ENCODE assay signal across 11 cellular contexts in the genomic region with DNA sequence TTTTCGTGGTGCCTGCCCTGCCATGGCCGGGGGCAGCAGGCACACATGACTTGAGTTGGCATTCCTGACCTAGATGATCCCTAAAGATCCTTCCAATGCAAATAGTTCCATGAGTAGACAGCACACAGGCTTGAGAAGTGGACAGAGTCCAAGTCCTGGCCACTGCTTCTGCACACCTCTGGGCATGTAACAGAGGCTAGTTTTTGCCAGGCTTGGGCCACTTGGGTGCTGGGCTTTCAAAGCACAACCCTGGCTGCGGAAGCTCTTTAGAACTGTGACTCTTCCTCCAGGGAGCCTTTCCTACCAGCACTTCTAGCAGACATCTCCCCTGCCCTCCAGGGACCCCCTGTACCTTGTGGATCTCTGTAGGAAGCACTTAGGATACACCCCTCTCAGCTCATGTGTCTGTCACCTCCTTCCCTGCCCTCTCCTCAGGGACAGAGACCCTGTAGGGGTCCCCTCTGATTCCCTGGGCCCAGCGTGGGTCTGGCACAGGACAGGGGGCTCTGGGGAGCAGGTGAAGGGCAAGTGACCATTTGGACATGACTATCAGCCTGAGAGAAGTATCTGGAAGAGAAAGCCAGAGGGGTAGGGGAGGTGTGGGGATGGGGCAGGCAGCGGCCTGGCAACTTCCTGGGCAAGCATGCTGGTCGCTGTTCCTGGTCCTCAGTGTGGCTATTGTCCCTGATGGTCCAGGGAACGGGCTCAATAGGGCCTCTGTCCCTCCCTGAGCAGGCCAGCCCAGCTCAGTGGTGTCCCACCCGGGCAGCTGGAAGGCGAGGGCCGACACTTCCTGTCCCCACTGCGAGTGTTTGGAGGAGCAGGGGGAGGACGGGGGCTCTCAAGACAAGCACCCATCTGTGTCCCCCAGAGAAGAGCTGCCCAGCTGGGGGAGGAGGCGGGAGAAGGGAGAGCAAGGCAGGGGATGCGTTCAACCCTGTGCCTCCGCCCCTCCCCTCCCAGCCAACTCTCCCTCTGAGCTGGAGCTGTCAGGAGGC. TPM values are rescaled to one million over a fixed set of nuclear protein-coding genes. Genes with fewer than 3 reads are reported as not detected.
DNase-seq lines count a peak whose midpoint lies in the region; ATAC-seq and TF ChIP-seq lines count a peak whose summit lies in the region.
"Had no signal": no experiment of that assay in that cellular context is flagged by ENCODE, and none has a peak within 500 bp of the region (broad histone marks: within the 10 kb centered on the region; RNA-seq: fewer than 3 reads in every experiment).

No MANE protein-coding gene starts in this region.

- H3K4me1 Mint-ChIP-seq in activated CD8-positive, alpha-beta T cell treated with anti-CD3 and anti-CD28 coated beads, Interleukin-2, amount 10 ng/mL, durations not matched to agents 7 days and 5 days (ENCODE audit: low read depth), result peaks cover 9% of the 10 kb centered on the region

- CTCF ChIA-PET in activated CD8-positive, alpha-beta T cell treated with anti-CD3 and anti-CD28 coated beads, Interleukin-2, amount 10 ng/mL, durations not matched to agents 7 days and 5 days (lab: Charles Lee), result interaction anchor here (1.1 kb wide), 1 partner anchor 8 kb away, joined by 3 read pairs; no protein-coding TSS in a partner anchor

- DNase-seq in caudate nucleus (lab: John Stamatoyannopoulos, UW) (peak; percentile 14 to 99 (median 95)), left lobe of liver (ENCODE audit: low spot score) (peak; percentile 86), prostate gland (ENCODE audit: low spot score) (no peak), AG08396 (ENCODE audit: low spot score) (no peak)
- no peak for DNase-seq in activated CD8-positive, alpha-beta T cell treated with anti-CD3 and anti-CD28 coated beads, Interleukin-2, amount 10 ng/mL, durations not matched to agents 7 days and 5 days
- DNase-seq: activated T-cell treated with anti-CD3 and anti-CD28 coated beads for 4 hours, NCI-H2107 had no signal

- 65% methylated on average over 15 of the region's 15 CpGs for WGBS in prostate gland

- 0 out of 2 replicates have a peak, but pooled peaks cover 6% of the 10 kb centered on the region for H4K20me1 ChIP-seq in BLaER1

- H3K27me3 Mint-ChIP-seq in activated CD8-positive, alpha-beta T cell treated with anti-CD3 and anti-CD28 coated beads, Interleukin-2, amount 10 ng/mL, durations not matched to agents 7 days and 5 days (ENCODE audit: low read depth), result no peaks in the 10 kb centered on the region

- H3K4me2 ChIP-seq in BLaER1, result no peak overlapping the region

- H3K27me3 ChIP-seq in BLaER1 (no peaks in the 10 kb centered on the region), prostate gland (replicated peaks; ENCODE audit: insufficient read depth) (no peaks in the 10 kb centered on the region)
- H3K27me3 ChIP-seq: uterus had no signal

- ATAC-seq in left lobe of liver (peak; percentile 56), GM21423 (IDR thresholded peaks at IDR 0.05; ENCODE audit: unreplicated experiment) (no peak), HG03457 (IDR thresholded peaks at IDR 0.05; ENCODE audit: unreplicated experiment) (no peak)
- no peak for ATAC-seq in activated CD8-positive, alpha-beta T cell treated with anti-CD3 and anti-CD28 coated beads, Interleukin-2, amount 10 ng/mL, durations not matched to agents 7 days and 5 days

- H3K9ac ChIP-seq in BLaER1, result peak overlapping the region; percentile 59

- H3K36me3 ChIP-seq in BLaER1, result no peaks in the 10 kb centered on the region
- no peaks in the 10 kb centered on the region for H3K36me3 ChIP-seq in prostate gland
- H3K36me3 ChIP-seq: uterus had no signal

- H3K36me3 Mint-ChIP-seq in activated CD8-positive, alpha-beta T cell treated with anti-CD3 and anti-CD28 coated beads, Interleukin-2, amount 10 ng/mL, durations not matched to agents 7 days and 5 days (ENCODE audit: low read depth), result no peaks in the 10 kb centered on the region

- H3K27ac ChIP-seq in BLaER1, result no peak overlapping the region; the same call in none of the 2 replicates
- H3K27ac ChIP-seq in caudate nucleus (ENCODE audit: low read depth, low read length), result peak overlapping the region; percentile 98
- H3K27ac ChIP-seq in prostate gland, result peak overlapping the region; percentile 27 to 40
- H3K27ac ChIP-seq: uterus had no signal

- POLR2A ChIA-PET in activated CD8-positive, alpha-beta T cell treated with anti-CD3 and anti-CD28 coated beads, Interleukin-2, amount 10 ng/mL, durations not matched to agents 7 days and 5 days (lab: Charles Lee), result no interaction called here

- TF ChIP-seq POLR2A in prostate gland (IDR thresholded peaks at IDR 0.05), result no peak

- no peaks in the 10 kb centered on the region for H3K9me3 Mint-ChIP-seq in activated CD8-positive, alpha-beta T cell treated with anti-CD3 and anti-CD28 coated beads, Interleukin-2, amount 10 ng/mL, durations not matched to agents 7 days and 5 days (ENCODE audit: insufficient read depth)

- no peak for TF ChIP-seq CTCF in prostate gland (IDR thresholded peaks at IDR 0.05)

- H3K27ac Mint-ChIP-seq in activated CD8-positive, alpha-beta T cell treated with anti-CD3 and anti-CD28 coated beads, Interleukin-2, amount 10 ng/mL, durations not matched to agents 7 days and 5 days, result no peak overlapping the region

- intact Hi-C loops in prostate gland (cut with DNase I), result no loop called here

- H3K4me3 ChIP-seq in BLaER1 (no peak overlapping the region), prostate gland (no peak overlapping the region)
- H3K4me3 ChIP-seq: uterus had no signal

- H3K4me1 ChIP-seq in BLaER1, result no peaks in the 10 kb centered on the region
- H3K4me1 ChIP-seq in prostate gland (replicated peaks), result peaks cover 42% of the 10 kb centered on the region

- H3K9me3 ChIP-seq in BLaER1, result no peaks in the 10 kb centered on the region
- no peaks in the 10 kb centered on the region for H3K9me3 ChIP-seq in prostate gland
- H3K9me3 ChIP-seq: uterus had no signal

- no peak overlapping the region for H3K4me3 Mint-ChIP-seq in activated CD8-positive, alpha-beta T cell treated with anti-CD3 and anti-CD28 coated beads, Interleukin-2, amount 10 ng/mL, durations not matched to agents 7 days and 5 days

RNA-seq across cellular contexts. Expression of a gene that starts 36.1 kb away (rescaled TPM):
- total RNA-seq in left lobe of liver (30.5 TPM), prostate gland (10 to 100 TPM; 20.8 to 51.2 TPM)
- 1 to 10 TPM; 1.7 to 1.8 TPM for total RNA-seq in activated CD8-positive, alpha-beta T cell treated with anti-CD3 and anti-CD28 coated beads, Interleukin-2, amount 10 ng/mL, durations not matched to agents 7 days and 5 days

Comparison
In these comparisons a context has a peak if more than half of its experiments do, and no peak if none do; other contexts are left out.
1. DNase-seq: peak in caudate nucleus (61 of 61) and left lobe of liver (single experiment); none in prostate gland (single experiment), activated CD8-positive, alpha-beta T cell treated with anti-CD3 and anti-CD28 coated beads, Interleukin-2, amount 10 ng/mL, durations not matched to agents 7 days and 5 days (single experiment) and AG08396 (single experiment).
2. RNA of a gene that starts 36.1 kb away (total RNA-seq): 20.8 to 51.2 TPM in prostate gland and 30.5 TPM in left lobe of liver (single experiment); 1.7 to 1.8 TPM in activated CD8-positive, alpha-beta T cell treated with anti-CD3 and anti-CD28 coated beads, Interleukin-2, amount 10 ng/mL, durations not matched to agents 7 days and 5 days; every median in the first group is over 4 times any median in the second.